ENCODE assay signal across 19 cellular contexts in genomic region chr5:179986328-179986727, GRCh38.
DNase-seq lines count a peak whose midpoint lies in the region; ATAC-seq and TF ChIP-seq lines count a peak whose summit lies in the region.
"Had no signal": no experiment of that assay in that cellular context is flagged by ENCODE, and none has a peak within 500 bp of the region (broad histone marks: within the 10 kb centered on the region; RNA-seq: fewer than 3 reads in every experiment).

No MANE protein-coding gene starts in this region.

- H3K4me1 ChIP-seq in right atrium auricular region: no peaks in the 10 kb centered on the region
- H3K4me1 ChIP-seq: colonic mucosa, neural progenitor cell, transverse colon had no signal

- no peaks in the 10 kb centered on the region for H3K27me3 ChIP-seq in right atrium auricular region
- H3K27me3 ChIP-seq: colonic mucosa, neural progenitor cell, transverse colon had no signal

- H3K27ac ChIP-seq in right atrium auricular region: no peak overlapping the region
- H3K27ac ChIP-seq: colonic mucosa, neural progenitor cell, SK-N-MC, transverse colon had no signal

- peak in 1 of 2 donors; percentile 51 for TF ChIP-seq CTCF in right atrium auricular region (IDR thresholded peaks at IDR 0.05)
- no peak for TF ChIP-seq CTCF in epithelial cell of esophagus (IDR thresholded peaks at IDR 0.05; ENCODE audit: insufficient read depth, low read depth, low read length, missing control alignments)

- ATAC-seq in Right ventricle myocardium superior (ENCODE audit: poor library complexity) (peak; percentile 81), left lobe of liver (peak; percentile 51), GM18867 (IDR thresholded peaks at IDR 0.05; ENCODE audit: unreplicated experiment) (no peak)
- ATAC-seq: activated CD4-positive, CD25-positive, alpha-beta regulatory T cell treated with anti-CD3 and anti-CD28 coated beads, Interleukin-2, amount 50 U/mL, for 24 hours; activated naive CD8-positive, alpha-beta T cell treated with anti-CD3 and anti-CD28 coated beads, Interleukin-2, amount 50 U/mL, for 24 hours; left colon had no signal

- H3K4me3 ChIP-seq in right atrium auricular region: no peak overlapping the region
- H3K4me3 ChIP-seq in epithelial cell of esophagus (ENCODE audit: low read length): no peak overlapping the region
- H3K4me3 ChIP-seq: colonic mucosa, neural progenitor cell, SK-N-MC, transverse colon had no signal

- no peaks in the 10 kb centered on the region for H3K36me3 ChIP-seq in right atrium auricular region
- H3K36me3 ChIP-seq: colonic mucosa, transverse colon had no signal

- intact Hi-C loops in Right ventricle myocardium superior (cut with DNase I): loop anchor here (5.0 to 10.0 kb wide), 2 partner anchors 88 to 106 kb away; partner anchors contain the start of gene RNF130

- no peak for DNase-seq in Right ventricle myocardium superior
- DNase-seq in right atrium auricular region (ENCODE audit: low spot score): no peak
- DNase-seq in epithelial cell of esophagus (ENCODE audit: low read depth): peak; percentile 24
- no peak for DNase-seq in left lobe of liver (ENCODE audit: low spot score)
- no peak for DNase-seq in NCI-H524 treated with DMSO at 0.1 percent for 48 hours (lab: John Stamatoyannopoulos, UW)
- no peak for DNase-seq in NCI-H1105 (lab: John Stamatoyannopoulos, UW)
- no peak for DNase-seq in T-helper 1 cell
- DNase-seq: ACHN; activated naive CD8-positive, alpha-beta T cell treated with anti-CD3 and anti-CD28 coated beads, Interleukin-2, amount 50 U/mL, for 24 hours; colonic mucosa; left colon; NCI-H1436 treated with DMSO at 0.1 percent for 48 hours; NCI-H82; stimulated activated CD8-positive, alpha-beta memory T cell treated with anti-CD3 and anti-CD28 coated beads, Interleukin-4, amount 100 ng/mL, for 48 hours; transverse colon had no signal

- no peaks in the 10 kb centered on the region for H3K9me3 ChIP-seq in right atrium auricular region
- H3K9me3 ChIP-seq: colonic mucosa, transverse colon had no signal
